Comparison of ENCODE assay signal across 1 cellular context in genomic region chr10:32266979-32267378, GRCh38.
TF ChIP-seq lines count a peak whose summit lies in the region.

No MANE protein-coding gene starts in this region.

TF ChIP-seq in H1, 55 proteins besides CTCF, POLR2A, EP300 and RAD21 (continued from another document):
- TF ChIP-seq, protein P1, sequence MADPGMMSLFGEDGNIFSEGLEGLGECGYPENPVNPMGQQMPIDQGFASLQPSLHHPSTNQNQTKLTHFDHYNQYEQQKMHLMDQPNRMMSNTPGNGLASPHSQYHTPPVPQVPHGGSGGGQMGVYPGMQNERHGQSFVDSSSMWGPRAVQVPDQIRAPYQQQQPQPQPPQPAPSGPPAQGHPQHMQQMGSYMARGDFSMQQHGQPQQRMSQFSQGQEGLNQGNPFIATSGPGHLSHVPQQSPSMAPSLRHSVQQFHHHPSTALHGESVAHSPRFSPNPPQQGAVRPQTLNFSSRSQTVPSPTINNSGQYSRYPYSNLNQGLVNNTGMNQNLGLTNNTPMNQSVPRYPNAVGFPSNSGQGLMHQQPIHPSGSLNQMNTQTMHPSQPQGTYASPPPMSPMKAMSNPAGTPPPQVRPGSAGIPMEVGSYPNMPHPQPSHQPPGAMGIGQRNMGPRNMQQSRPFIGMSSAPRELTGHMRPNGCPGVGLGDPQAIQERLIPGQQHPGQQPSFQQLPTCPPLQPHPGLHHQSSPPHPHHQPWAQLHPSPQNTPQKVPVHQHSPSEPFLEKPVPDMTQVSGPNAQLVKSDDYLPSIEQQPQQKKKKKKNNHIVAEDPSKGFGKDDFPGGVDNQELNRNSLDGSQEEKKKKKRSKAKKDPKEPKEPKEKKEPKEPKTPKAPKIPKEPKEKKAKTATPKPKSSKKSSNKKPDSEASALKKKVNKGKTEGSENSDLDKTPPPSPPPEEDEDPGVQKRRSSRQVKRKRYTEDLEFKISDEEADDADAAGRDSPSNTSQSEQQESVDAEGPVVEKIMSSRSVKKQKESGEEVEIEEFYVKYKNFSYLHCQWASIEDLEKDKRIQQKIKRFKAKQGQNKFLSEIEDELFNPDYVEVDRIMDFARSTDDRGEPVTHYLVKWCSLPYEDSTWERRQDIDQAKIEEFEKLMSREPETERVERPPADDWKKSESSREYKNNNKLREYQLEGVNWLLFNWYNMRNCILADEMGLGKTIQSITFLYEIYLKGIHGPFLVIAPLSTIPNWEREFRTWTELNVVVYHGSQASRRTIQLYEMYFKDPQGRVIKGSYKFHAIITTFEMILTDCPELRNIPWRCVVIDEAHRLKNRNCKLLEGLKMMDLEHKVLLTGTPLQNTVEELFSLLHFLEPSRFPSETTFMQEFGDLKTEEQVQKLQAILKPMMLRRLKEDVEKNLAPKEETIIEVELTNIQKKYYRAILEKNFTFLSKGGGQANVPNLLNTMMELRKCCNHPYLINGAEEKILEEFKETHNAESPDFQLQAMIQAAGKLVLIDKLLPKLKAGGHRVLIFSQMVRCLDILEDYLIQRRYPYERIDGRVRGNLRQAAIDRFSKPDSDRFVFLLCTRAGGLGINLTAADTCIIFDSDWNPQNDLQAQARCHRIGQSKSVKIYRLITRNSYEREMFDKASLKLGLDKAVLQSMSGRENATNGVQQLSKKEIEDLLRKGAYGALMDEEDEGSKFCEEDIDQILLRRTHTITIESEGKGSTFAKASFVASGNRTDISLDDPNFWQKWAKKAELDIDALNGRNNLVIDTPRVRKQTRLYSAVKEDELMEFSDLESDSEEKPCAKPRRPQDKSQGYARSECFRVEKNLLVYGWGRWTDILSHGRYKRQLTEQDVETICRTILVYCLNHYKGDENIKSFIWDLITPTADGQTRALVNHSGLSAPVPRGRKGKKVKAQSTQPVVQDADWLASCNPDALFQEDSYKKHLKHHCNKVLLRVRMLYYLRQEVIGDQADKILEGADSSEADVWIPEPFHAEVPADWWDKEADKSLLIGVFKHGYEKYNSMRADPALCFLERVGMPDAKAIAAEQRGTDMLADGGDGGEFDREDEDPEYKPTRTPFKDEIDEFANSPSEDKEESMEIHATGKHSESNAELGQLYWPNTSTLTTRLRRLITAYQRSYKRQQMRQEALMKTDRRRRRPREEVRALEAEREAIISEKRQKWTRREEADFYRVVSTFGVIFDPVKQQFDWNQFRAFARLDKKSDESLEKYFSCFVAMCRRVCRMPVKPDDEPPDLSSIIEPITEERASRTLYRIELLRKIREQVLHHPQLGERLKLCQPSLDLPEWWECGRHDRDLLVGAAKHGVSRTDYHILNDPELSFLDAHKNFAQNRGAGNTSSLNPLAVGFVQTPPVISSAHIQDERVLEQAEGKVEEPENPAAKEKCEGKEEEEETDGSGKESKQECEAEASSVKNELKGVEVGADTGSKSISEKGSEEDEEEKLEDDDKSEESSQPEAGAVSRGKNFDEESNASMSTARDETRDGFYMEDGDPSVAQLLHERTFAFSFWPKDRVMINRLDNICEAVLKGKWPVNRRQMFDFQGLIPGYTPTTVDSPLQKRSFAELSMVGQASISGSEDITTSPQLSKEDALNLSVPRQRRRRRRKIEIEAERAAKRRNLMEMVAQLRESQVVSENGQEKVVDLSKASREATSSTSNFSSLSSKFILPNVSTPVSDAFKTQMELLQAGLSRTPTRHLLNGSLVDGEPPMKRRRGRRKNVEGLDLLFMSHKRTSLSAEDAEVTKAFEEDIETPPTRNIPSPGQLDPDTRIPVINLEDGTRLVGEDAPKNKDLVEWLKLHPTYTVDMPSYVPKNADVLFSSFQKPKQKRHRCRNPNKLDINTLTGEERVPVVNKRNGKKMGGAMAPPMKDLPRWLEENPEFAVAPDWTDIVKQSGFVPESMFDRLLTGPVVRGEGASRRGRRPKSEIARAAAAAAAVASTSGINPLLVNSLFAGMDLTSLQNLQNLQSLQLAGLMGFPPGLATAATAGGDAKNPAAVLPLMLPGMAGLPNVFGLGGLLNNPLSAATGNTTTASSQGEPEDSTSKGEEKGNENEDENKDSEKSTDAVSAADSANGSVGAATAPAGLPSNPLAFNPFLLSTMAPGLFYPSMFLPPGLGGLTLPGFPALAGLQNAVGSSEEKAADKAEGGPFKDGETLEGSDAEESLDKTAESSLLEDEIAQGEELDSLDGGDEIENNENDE (IDR thresholded peaks at IDR 0.05; ENCODE audit: insufficient replicate concordance, low read length), result no peak
- TF ChIP-seq POU5F1 (IDR thresholded peaks at IDR 0.05; ENCODE audit: low read depth, low read length), result peak; percentile 64; the same call in 1 of the 2 replicates
- 0 out of 2 replicates have a peak, but pooled peaks have one; percentile 60 for TF ChIP-seq YY1 (IDR thresholded peaks at IDR 0.05; ENCODE audit: low read depth, low read length)
- TF ChIP-seq SUZ12 (IDR thresholded peaks at IDR 0.05; ENCODE audit: low read length), result no peak
- TF ChIP-seq HDAC2 (IDR thresholded peaks at IDR 0.05; ENCODE audit: borderline replicate concordance in 1 of 2, low read depth in 2 of 2, low read length in 2 of 2), result peak in 1 of 2 experiments; percentile 68; a peak in 1 of 4 replicates
- 0 out of 4 replicates have a peak, but pooled peaks of 1 of the 2 experiments have one; percentile 16 for TF ChIP-seq SIN3A (conservative IDR thresholded peaks at IDR 0.05 in 1 of 2, IDR thresholded peaks at IDR 0.05 in 1 of 2; ENCODE audit: low read depth in 1 of 2, low read length in 2 of 2)
